Comparison of ENCODE assay signal across 9 cellular contexts in genomic region chr10:93072225-93072712, GRCh38.
A peak's percentile ranks its signal among the peaks of the same experiment; 100 is the strongest.
DNase-seq lines count a peak whose midpoint lies in the region; ATAC-seq lines count a peak whose summit lies in the region.
"Had no signal": no experiment of that assay in that cellular context is flagged by ENCODE, and none has a peak within 500 bp of the region (broad histone marks: within the 10 kb centered on the region; RNA-seq: fewer than 3 reads in every experiment).

No MANE protein-coding gene starts in this region.

- peak; percentile 40 for DNase-seq in NCI-H748 (lab: John Stamatoyannopoulos, UW; ENCODE audit: unreplicated experiment)
- no peak for DNase-seq in NCI-H748 treated with DMSO at 0.1 percent for 48 hours (lab: John Stamatoyannopoulos, UW)
- peak; percentile 56 for DNase-seq in activated CD8-positive, alpha-beta memory T cell treated with anti-CD3 and anti-CD28 coated beads, Interleukin-2, amount 50 U/mL, for 48 hours
- peak; percentile 59 for DNase-seq in islet precursor cell
- DNase-seq in stimulated activated naive B cell treated with anti-CD40 and anti-IgM and Interleukin-4, amounts not matched to agents 10 μg/mL and 1 μg/mL and 100 μg/mL, for 72 hours: no peak
- no peak for DNase-seq in NCI-H146 treated with DMSO at 0.1 percent for 48 hours (lab: John Stamatoyannopoulos, UW; ENCODE audit: unreplicated experiment)

- peaks cover 68 to 84% of the 10 kb centered on the region in 2 donors for H3K27me3 Mint-ChIP-seq in stimulated activated naive B cell treated with anti-CD40 and anti-IgM and Interleukin-4, amounts not matched to agents 10 μg/mL and 1 μg/mL and 100 μg/mL, for 72 hours

- ATAC-seq in stimulated activated naive B cell treated with anti-CD40 and anti-IgM and Interleukin-4, amounts not matched to agents 10 μg/mL and 1 μg/mL and 100 μg/mL, for 72 hours (replicated peaks): no peak
- ATAC-seq in GM18519 (IDR thresholded peaks at IDR 0.05; ENCODE audit: low FRiP score, unreplicated experiment) (no peak), HG03520 (IDR thresholded peaks at IDR 0.05; ENCODE audit: unreplicated experiment) (no peak)
- ATAC-seq: HCT116 had no signal

- peaks cover 33 to 68% of the 10 kb centered on the region in 2 donors for H3K4me1 Mint-ChIP-seq in stimulated activated naive B cell treated with anti-CD40 and anti-IgM and Interleukin-4, amounts not matched to agents 10 μg/mL and 1 μg/mL and 100 μg/mL, for 72 hours

- H3K4me3 Mint-ChIP-seq in stimulated activated naive B cell treated with anti-CD40 and anti-IgM and Interleukin-4, amounts not matched to agents 10 μg/mL and 1 μg/mL and 100 μg/mL, for 72 hours: peak overlapping the region; percentile 80 to 84

- H3K27ac Mint-ChIP-seq in stimulated activated naive B cell treated with anti-CD40 and anti-IgM and Interleukin-4, amounts not matched to agents 10 μg/mL and 1 μg/mL and 100 μg/mL, for 72 hours: peak overlapping the region; percentile 71

- no peaks in the 10 kb centered on the region for H3K9me3 Mint-ChIP-seq in stimulated activated naive B cell treated with anti-CD40 and anti-IgM and Interleukin-4, amounts not matched to agents 10 μg/mL and 1 μg/mL and 100 μg/mL, for 72 hours

- peaks cover 0 to 4% of the 10 kb centered on the region in 2 donors for H3K36me3 Mint-ChIP-seq in stimulated activated naive B cell treated with anti-CD40 and anti-IgM and Interleukin-4, amounts not matched to agents 10 μg/mL and 1 μg/mL and 100 μg/mL, for 72 hours

Comparison
In these comparisons a context has a peak if more than half of its experiments do, and no peak if none do; other contexts are left out.
1. DNase-seq: peak in NCI-H748 (single experiment), activated CD8-positive, alpha-beta memory T cell treated with anti-CD3 and anti-CD28 coated beads, Interleukin-2, amount 50 U/mL, for 48 hours (single experiment) and islet precursor cell (single experiment); none in NCI-H748 treated with DMSO at 0.1 percent for 48 hours (single experiment), stimulated activated naive B cell treated with anti-CD40 and anti-IgM and Interleukin-4, amounts not matched to agents 10 μg/mL and 1 μg/mL and 100 μg/mL, for 72 hours (single experiment) and NCI-H146 treated with DMSO at 0.1 percent for 48 hours (single experiment).